17 cellular contexts compared by ENCODE assay signal in the genomic region with DNA sequence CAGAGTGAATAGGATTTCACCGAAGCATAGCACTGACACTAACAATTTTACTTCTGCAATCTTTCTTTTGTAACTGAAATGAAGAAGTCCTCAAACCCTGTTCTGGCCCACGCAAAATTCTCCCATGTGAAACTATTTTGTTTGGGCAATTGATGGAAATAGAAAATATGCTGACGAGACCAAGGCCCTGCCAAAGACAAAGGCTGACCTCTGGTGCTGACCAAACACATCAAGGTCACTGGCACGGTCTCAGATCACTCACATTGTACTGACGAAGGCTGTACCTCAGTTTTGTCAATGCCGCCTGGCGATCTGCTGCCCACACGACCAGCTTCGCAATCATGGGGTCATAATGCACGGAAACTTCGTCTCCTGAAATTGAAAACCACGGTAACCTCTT.
"Had no signal": no experiment of that assay in that cellular context is flagged by ENCODE, and none has a peak within 500 bp of the region (broad histone marks: within the 10 kb centered on the region; RNA-seq: fewer than 3 reads in every experiment).

No MANE protein-coding gene starts in this region.

- H3K4me1 Mint-ChIP-seq: activated naive CD8-positive, alpha-beta T cell treated with anti-CD3 and anti-CD28 coated beads, Interleukin-2, amount 10 ng/mL, durations not matched to agents 7 days and 5 days had no signal

- H3K9me3 Mint-ChIP-seq: activated CD4-positive, alpha-beta memory T cell treated with anti-CD3 and anti-CD28 coated beads for 36 hours; activated naive CD8-positive, alpha-beta T cell treated with anti-CD3 and anti-CD28 coated beads, Interleukin-2, amount 10 ng/mL, durations not matched to agents 7 days and 5 days; stimulated activated naive B cell treated with anti-CD40 and anti-IgM and Interleukin-4, amounts not matched to agents 10 μg/mL and 1 μg/mL and 100 μg/mL, for 72 hours had no signal

- H3K27me3 Mint-ChIP-seq: activated CD4-positive, alpha-beta memory T cell treated with anti-CD3 and anti-CD28 coated beads for 36 hours; activated naive CD8-positive, alpha-beta T cell treated with anti-CD3 and anti-CD28 coated beads, Interleukin-2, amount 10 ng/mL, durations not matched to agents 7 days and 5 days; stimulated activated naive B cell treated with anti-CD40 and anti-IgM and Interleukin-4, amounts not matched to agents 10 μg/mL and 1 μg/mL and 100 μg/mL, for 72 hours had no signal

- H3K9me3 ChIP-seq: ascending aorta, gastroesophageal sphincter, neutrophil, spleen, transverse colon had no signal

- DNase-seq: activated CD4-positive, alpha-beta memory T cell treated with anti-CD3 and anti-CD28 coated beads for 36 hours; activated naive CD8-positive, alpha-beta T cell treated with anti-CD3 and anti-CD28 coated beads, Interleukin-2, amount 10 ng/mL, durations not matched to agents 7 days and 5 days; activated T-cell treated with anti-CD3 and anti-CD28 coated beads, Interleukin-2, amount 50 U/mL, for 48 hours; caudate nucleus; effector CD8-positive, alpha-beta T cell; left ventricle myocardium superior; posterior cingulate gyrus; spleen; stimulated activated CD4-positive, alpha-beta T cell treated with anti-CD3 and anti-CD28 coated beads, Interleukin-1b, Interleukin-23, amount 100 ng/mL, for 48 hours; stimulated activated naive B cell treated with anti-CD40 and anti-IgM and Interleukin-4, amounts not matched to agents 10 μg/mL and 1 μg/mL and 100 μg/mL, for 72 hours; SW 1271; transverse colon had no signal

- ATAC-seq: gastroesophageal sphincter; left ventricle myocardium superior; sciatic nerve; stimulated activated naive B cell treated with anti-CD40 and anti-IgM and Interleukin-4, amounts not matched to agents 10 μg/mL and 1 μg/mL and 100 μg/mL, for 72 hours had no signal

- H3K27me3 ChIP-seq: ascending aorta, gastroesophageal sphincter, neutrophil, spleen, transverse colon had no signal

- H3K27ac Mint-ChIP-seq: activated CD4-positive, alpha-beta memory T cell treated with anti-CD3 and anti-CD28 coated beads for 36 hours; activated naive CD8-positive, alpha-beta T cell treated with anti-CD3 and anti-CD28 coated beads, Interleukin-2, amount 10 ng/mL, durations not matched to agents 7 days and 5 days had no signal

- H3K4me3 Mint-ChIP-seq: activated CD4-positive, alpha-beta memory T cell treated with anti-CD3 and anti-CD28 coated beads for 36 hours; activated naive CD8-positive, alpha-beta T cell treated with anti-CD3 and anti-CD28 coated beads, Interleukin-2, amount 10 ng/mL, durations not matched to agents 7 days and 5 days; stimulated activated naive B cell treated with anti-CD40 and anti-IgM and Interleukin-4, amounts not matched to agents 10 μg/mL and 1 μg/mL and 100 μg/mL, for 72 hours had no signal

- H3K27ac ChIP-seq: ascending aorta, coronary artery, gastroesophageal sphincter, neutrophil, transverse colon had no signal

- H3K4me1 ChIP-seq: ascending aorta, gastroesophageal sphincter, transverse colon had no signal

- H3K4me3 ChIP-seq: ascending aorta, coronary artery, gastroesophageal sphincter, spleen, transverse colon had no signal
